23 cellular contexts compared by ENCODE assay signal in the genomic region with DNA sequence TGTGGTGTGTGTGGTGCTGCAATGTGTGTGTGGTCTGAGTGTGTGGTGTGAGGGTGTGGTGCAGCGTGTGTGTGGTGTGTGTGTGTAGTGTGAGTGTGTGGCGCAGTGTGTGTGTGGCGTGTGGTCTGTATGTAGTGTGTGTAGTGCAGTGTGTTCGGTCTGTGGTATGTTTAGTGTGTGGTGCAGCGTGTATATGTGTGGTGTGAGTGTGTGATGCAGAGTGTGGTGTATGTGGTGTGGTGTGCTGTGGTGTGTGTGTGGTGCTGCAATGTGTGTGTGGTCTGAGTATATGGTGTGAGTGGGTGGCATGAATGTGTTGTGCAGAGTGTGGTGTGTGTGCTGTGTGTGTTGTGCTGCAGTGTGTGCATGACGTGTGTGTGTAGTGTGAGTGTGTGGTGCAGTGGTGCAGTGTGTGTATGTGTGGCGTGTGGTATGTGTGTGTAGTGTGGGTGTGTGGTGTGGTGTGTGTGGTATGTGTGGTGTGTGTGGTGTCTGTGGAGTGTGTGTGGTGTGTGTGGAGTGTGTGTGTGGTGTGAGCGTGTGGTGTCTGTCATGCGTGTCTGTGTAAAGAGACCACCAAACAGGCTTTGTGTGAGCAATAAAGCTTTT. TPM values are rescaled to one million over a fixed set of nuclear protein-coding genes. Genes with fewer than 3 reads are reported as not detected.
A peak's percentile ranks its signal among the peaks of the same experiment; 100 is the strongest.
DNase-seq lines count a peak whose midpoint lies in the region; ATAC-seq and TF ChIP-seq lines count a peak whose summit lies in the region.
"Had no signal": no experiment of that assay in that cellular context is flagged by ENCODE, and none has a peak within 500 bp of the region (broad histone marks: within the 10 kb centered on the region; RNA-seq: fewer than 3 reads in every experiment).

No MANE protein-coding gene starts in this region.

- no peak overlapping the region for H3K9ac ChIP-seq in mesenchymal stem cell (ENCODE audit: low read length)
- H3K9ac ChIP-seq: KMS-11 had no signal

- H3K4ac ChIP-seq in mesenchymal stem cell (ENCODE audit: low read depth in 1 of 2, low read length in 2 of 2): no peak overlapping the region

- H3K27ac Mint-ChIP-seq in activated T-helper 17 cell treated with anti-CD3 and anti-CD28 coated beads, Interleukin-2, amount 50 U/mL, for 72 hours: no peak overlapping the region
- H3K27ac Mint-ChIP-seq: CD8-positive, alpha-beta T cell; HFFc6 had no signal

- H2BK120ac ChIP-seq in mesenchymal stem cell (ENCODE audit: low read depth, low read length): no peak overlapping the region

- no peak overlapping the region for H3K23ac ChIP-seq in mesenchymal stem cell (ENCODE audit: low read length in 2 of 2)

- H3K79me1 ChIP-seq in mesenchymal stem cell (replicated peaks; ENCODE audit: low read length, poor library complexity, severe bottlenecking): no peaks in the 10 kb centered on the region

- no peak overlapping the region for H3K4me3 ChIP-seq in cardiac muscle cell
- peak overlapping the region in 1 of 2 experiments; percentile 24 for H3K4me3 ChIP-seq in mesenchymal stem cell (ENCODE audit: insufficient read depth in 1 of 2, low read depth in 1 of 2, low read length in 2 of 2)
- no peak overlapping the region for H3K4me3 ChIP-seq in upper lobe of right lung

- peak overlapping the region in 1 of 2 experiments; percentile 26 for H3K18ac ChIP-seq in mesenchymal stem cell (ENCODE audit: low read depth in 1 of 2, low read length in 2 of 2)

- H4K91ac ChIP-seq in mesenchymal stem cell (ENCODE audit: low read length): peak overlapping the region; percentile 81

- no peak overlapping the region for H2BK5ac ChIP-seq in mesenchymal stem cell (ENCODE audit: low read depth, low read length, poor library complexity, severe bottlenecking)

- intact Hi-C loops in cardiac septum (cut with DNase I): no loop called here
- intact Hi-C loops in upper lobe of right lung (cut with DNase I): no loop called here

- TF ChIP-seq CTCF in cardiac muscle cell (IDR thresholded peaks at IDR 0.05; ENCODE audit: low read depth, low read length) (no peak), upper lobe of right lung (IDR thresholded peaks at IDR 0.05) (no peak)

- ATAC-seq in activated T-helper 17 cell treated with anti-CD3 and anti-CD28 coated beads, Interleukin-2, amount 50 U/mL, for 72 hours (replicated peaks): peak; percentile 3
- peak; percentile 7 for ATAC-seq in upper lobe of right lung
- no peak for ATAC-seq in HG03520 (IDR thresholded peaks at IDR 0.05; ENCODE audit: unreplicated experiment)
- ATAC-seq: CD8-positive, alpha-beta T cell had no signal

- H2AFZ ChIP-seq in mesenchymal stem cell (ENCODE audit: low read depth, low read length): no peak overlapping the region

- no peak overlapping the region for H4K8ac ChIP-seq in mesenchymal stem cell (ENCODE audit: low read length)

- no peaks in the 10 kb centered on the region for H3K4me1 Mint-ChIP-seq in activated T-helper 17 cell treated with anti-CD3 and anti-CD28 coated beads, Interleukin-2, amount 50 U/mL, for 72 hours

- no peak overlapping the region for H3K4me3 Mint-ChIP-seq in activated T-helper 17 cell treated with anti-CD3 and anti-CD28 coated beads, Interleukin-2, amount 50 U/mL, for 72 hours
- H3K4me3 Mint-ChIP-seq: CD8-positive, alpha-beta T cell; HFFc6 had no signal

- H3K36me3 ChIP-seq in cardiac muscle cell (no peaks in the 10 kb centered on the region), mesenchymal stem cell (ENCODE audit: control insufficient read depth in 1 of 2, insufficient read depth in 2 of 2, low read depth in 1 of 2, low read length in 2 of 2) (peaks cover 0 to 4% of the 10 kb centered on the region in 2 experiments), upper lobe of right lung (no peaks in the 10 kb centered on the region)

- H3K27me3 ChIP-seq in cardiac muscle cell (no peaks in the 10 kb centered on the region), mesenchymal stem cell (ENCODE audit: control insufficient read depth in 1 of 2, insufficient read depth in 1 of 2, low read length in 2 of 2) (peaks cover 11 to 16% of the 10 kb centered on the region in 2 experiments), upper lobe of right lung (no peaks in the 10 kb centered on the region)

- peak overlapping the region; percentile 92 for H3K27ac ChIP-seq in cardiac muscle cell
- H3K27ac ChIP-seq in mesenchymal stem cell (ENCODE audit: low read length, poor library complexity, severe bottlenecking): no peak overlapping the region
- no peak overlapping the region for H3K27ac ChIP-seq in upper lobe of right lung
- H3K27ac ChIP-seq: KMS-11 had no signal

- H3K4me1 ChIP-seq in cardiac muscle cell (ENCODE audit: low read depth) (peaks cover 25% of the 10 kb centered on the region), mesenchymal stem cell (ENCODE audit: control insufficient read depth, insufficient read depth, low read depth, low read length) (peaks cover 7% of the 10 kb centered on the region), upper lobe of right lung (no peaks in the 10 kb centered on the region)

- peak overlapping the region in 1 of 2 experiments; percentile 12 for H3K14ac ChIP-seq in mesenchymal stem cell (ENCODE audit: low read length in 2 of 2)

- no peak overlapping the region for H2AK5ac ChIP-seq in mesenchymal stem cell (ENCODE audit: low read length, severe bottlenecking)

- H3K9me3 ChIP-seq in cardiac muscle cell (ENCODE audit: low read depth): no peaks in the 10 kb centered on the region
- H3K9me3 ChIP-seq in mesenchymal stem cell (ENCODE audit: control insufficient read depth, low read length): no peaks in the 10 kb centered on the region
- H3K9me3 ChIP-seq in upper lobe of right lung: no peaks in the 10 kb centered on the region

- H2BK15ac ChIP-seq in mesenchymal stem cell (ENCODE audit: low read depth, poor library complexity, severe bottlenecking): no peak overlapping the region

- H2BK12ac ChIP-seq in mesenchymal stem cell (ENCODE audit: low read length in 2 of 2): no peak overlapping the region

- H3K9me3 Mint-ChIP-seq in activated T-helper 17 cell treated with anti-CD3 and anti-CD28 coated beads, Interleukin-2, amount 50 U/mL, for 72 hours: no peaks in the 10 kb centered on the region
- H3K9me3 Mint-ChIP-seq: CD8-positive, alpha-beta T cell; HFFc6 had no signal

- no peak for DNase-seq in cardiac muscle cell (ENCODE audit: low read depth in 1 of 2, low spot score in 1 of 2)
- DNase-seq in cardiac septum (ENCODE audit: low spot score): no peak
- no peak for DNase-seq in mesenchymal stem cell
- no peak for DNase-seq in upper lobe of right lung
- DNase-seq in hippocampal formation (lab: John Stamatoyannopoulos, UW): no peak
- no peak for DNase-seq in activated effector memory CD4-positive, alpha-beta T cell treated with Interleukin-2 at 50 U/mL for 16 hours
- DNase-seq: 8988T; AML-193; C1 segment of cervical spinal cord; Calu3; CD8-positive, alpha-beta T cell; DMS153; HFFc6; NCI-H1105; NCI-H146; NCI-H2029 treated with DMSO at 0.1 percent for 48 hours; NCI-H226; NCI-H524; NCI-H774; NK-92 treated with Interleukin-12 subunit alpha and Interleukin-12 subunit beta, amount 100 ng/mL, for 24 hours had no signal

- H3K27me3 Mint-ChIP-seq in activated T-helper 17 cell treated with anti-CD3 and anti-CD28 coated beads, Interleukin-2, amount 50 U/mL, for 72 hours: no peaks in the 10 kb centered on the region

- H3K4me2 ChIP-seq in mesenchymal stem cell (ENCODE audit: low read length, poor library complexity, severe bottlenecking): no peak overlapping the region
- H3K4me2 ChIP-seq: KMS-11 had no signal

- 92% methylated on average over 9 of the region's 9 CpGs for WGBS in mesenchymal stem cell

- H3K36me3 Mint-ChIP-seq in activated T-helper 17 cell treated with anti-CD3 and anti-CD28 coated beads, Interleukin-2, amount 50 U/mL, for 72 hours (ENCODE audit: low read depth): no peaks in the 10 kb centered on the region
- H3K36me3 Mint-ChIP-seq: CD8-positive, alpha-beta T cell had no signal

RNA-seq across cellular contexts. Expression of gene PODXL, which starts 31.0 kb away (rescaled TPM):
- 52.5 and 58.5 TPM in 2 replicates for total RNA-seq in cardiac muscle cell
- polyA plus RNA-seq in cardiac muscle cell: 24.1 and 28.1 TPM in 2 replicates
- 76.2 TPM for total RNA-seq in cardiac septum
- 1 to 10 TPM in 1 of 2 donors, under 1 TPM in 1; 0.40 to 1.8 TPM for total RNA-seq in activated T-helper 17 cell treated with anti-CD3 and anti-CD28 coated beads, Interleukin-2, amount 50 U/mL, for 72 hours
- polyA plus RNA-seq in mesenchymal stem cell (2013, experiment 1 of 2): 1.1 TPM
- polyA plus RNA-seq in mesenchymal stem cell (2013, experiment 2 of 2): 1.1 TPM
- total RNA-seq in upper lobe of right lung: 99.9 TPM

Comparison
In these comparisons a context has a peak if more than half of its experiments do, and no peak if none do; other contexts are left out.
1. RNA of gene PODXL, which starts 31.0 kb away (total RNA-seq): 99.9 TPM in upper lobe of right lung (single experiment), 76.2 TPM in cardiac septum (single experiment) and 52.5 to 58.5 TPM in cardiac muscle cell; 0.40 to 1.8 TPM in activated T-helper 17 cell treated with anti-CD3 and anti-CD28 coated beads, Interleukin-2, amount 50 U/mL, for 72 hours; every median in the first group is over 10 times any median in the second.